In the genomic region with DNA sequence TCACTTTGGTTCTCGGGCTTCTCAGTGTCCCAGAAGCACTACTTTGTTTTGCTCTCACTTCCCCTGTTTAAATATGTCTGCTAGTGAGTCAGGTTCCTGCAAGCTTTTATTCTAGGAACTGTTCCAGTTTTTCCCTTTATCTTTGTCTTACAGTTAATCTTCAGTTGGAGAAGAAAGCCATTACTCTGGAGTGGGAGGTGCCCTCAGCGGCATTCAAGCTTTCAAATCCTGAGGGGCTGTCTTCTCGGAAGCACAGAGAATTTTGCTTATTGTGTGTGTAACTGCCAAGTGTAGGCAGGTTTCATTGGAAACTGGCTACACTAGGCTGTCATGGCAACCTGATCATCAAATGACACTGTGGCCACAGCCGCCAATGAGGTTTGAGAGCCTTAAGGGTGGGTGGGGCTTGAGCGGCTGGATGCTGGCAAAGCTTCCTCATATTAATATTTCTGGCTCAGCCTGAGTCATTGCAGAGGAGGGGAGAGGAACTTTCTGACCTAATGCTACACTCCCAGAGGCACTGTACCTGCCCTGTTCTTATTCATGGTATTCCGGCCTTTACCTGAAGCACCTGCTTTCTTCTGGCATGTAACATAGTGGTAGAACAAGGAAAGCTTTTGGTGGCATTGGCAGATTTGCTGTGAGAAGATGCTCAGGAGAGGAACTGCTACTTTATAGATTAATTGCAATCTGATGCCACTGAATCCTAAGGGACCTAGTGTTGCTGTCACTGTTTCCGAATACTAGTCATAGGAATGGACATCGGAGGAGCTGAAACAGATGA, we compare ENCODE assay signal across 8 cellular contexts. TPM values are rescaled to one million over a fixed set of nuclear protein-coding genes. Genes with fewer than 3 reads are reported as not detected.
DNase-seq lines count a peak whose midpoint lies in the region; ATAC-seq and TF ChIP-seq lines count a peak whose summit lies in the region.

No MANE protein-coding gene starts in this region.

- peak; percentile 85 for DNase-seq in AG09309 (ENCODE audit: low read depth)
- DNase-seq in GM19238 (ENCODE audit: insufficient read length, low spot score) = peak; percentile 84
- peak; percentile 45 to 76 for DNase-seq in NCI-H526 (lab: John Stamatoyannopoulos, UW)
- DNase-seq in activated CD4-positive, alpha-beta T cell treated with anti-CD3 and anti-CD28 coated beads, Interleukin-2, amount 50 U/mL, for 4 hours = peak; percentile 77
- peak; percentile 93 for DNase-seq in lower lobe of right lung
- peak; percentile 67 to 84 for DNase-seq in stimulated activated CD4-positive, alpha-beta T cell treated with anti-CD3 and anti-CD28 coated beads, Interleukin-4, amount 100 ng/mL, for 4 hours

- peak overlapping the region; percentile 1 for H3K4me3 ChIP-seq in AG09309 (ENCODE audit: control insufficient read depth, low read depth, low read length)
- no peak overlapping the region for H3K4me3 ChIP-seq in duodenal mucosa (ENCODE audit: low read depth in 1 of 2, low read length in 2 of 2)
- peak overlapping the region; percentile 27 for H3K4me3 ChIP-seq in lower lobe of right lung

- no peak for TF ChIP-seq CTCF in AG09309 (IDR thresholded peaks at IDR 0.05; ENCODE audit: control insufficient read depth, insufficient read depth, low read depth, low read length, missing control alignments)
- TF ChIP-seq CTCF in lower lobe of right lung (IDR thresholded peaks at IDR 0.05) = no peak

- ATAC-seq in HG03378 (IDR thresholded peaks at IDR 0.05; ENCODE audit: unreplicated experiment) = peak; percentile 78
- ATAC-seq in lower lobe of right lung = peak; percentile 84 to 87

- no peaks in the 10 kb centered on the region for H3K36me3 ChIP-seq in duodenal mucosa (ENCODE audit: control insufficient read depth in 1 of 2, insufficient read depth in 2 of 2, low read length in 2 of 2)
- H3K36me3 ChIP-seq in lower lobe of right lung = no peaks in the 10 kb centered on the region

- H3K27me3 ChIP-seq in duodenal mucosa (ENCODE audit: control insufficient read depth in 1 of 2, insufficient read depth in 2 of 2, low read length in 2 of 2) (no peaks in the 10 kb centered on the region), lower lobe of right lung (ENCODE audit: low read depth) (no peaks in the 10 kb centered on the region)

- intact Hi-C loops in lower lobe of right lung (cut with DNase I) = no loop called here

- H3K27ac ChIP-seq in duodenal mucosa (ENCODE audit: low read depth, low read length) (peak overlapping the region; percentile 77), lower lobe of right lung (peak overlapping the region; percentile 95)

- H3K9me3 ChIP-seq in duodenal mucosa (ENCODE audit: control insufficient read depth in 1 of 2, low read length in 2 of 2) = no peaks in the 10 kb centered on the region
- no peaks in the 10 kb centered on the region for H3K9me3 ChIP-seq in lower lobe of right lung

- H3K4me1 ChIP-seq in duodenal mucosa (ENCODE audit: control insufficient read depth in 1 of 2, insufficient read depth in 2 of 2, low read length in 2 of 2) (peaks cover 38 to 44% of the 10 kb centered on the region in 2 donors), lower lobe of right lung (peaks cover 81% of the 10 kb centered on the region)

- peak overlapping the region in 1 of 2 donors; percentile 48 for H3K9ac ChIP-seq in duodenal mucosa (ENCODE audit: low read depth in 1 of 2, low read length in 2 of 2)

RNA-seq across cellular contexts. Expression of gene SLC25A25, which starts 26.3 kb away (rescaled TPM):
- total RNA-seq in lower lobe of right lung = 27.3 TPM

RNA-seq across cellular contexts. Expression of gene NAIF1, which starts 27.2 kb away (rescaled TPM):
- 11.3 TPM for total RNA-seq in lower lobe of right lung

RNA-seq across cellular contexts. Expression of gene PTGES2, which starts 33.2 kb away (rescaled TPM):
- 30.6 TPM for total RNA-seq in lower lobe of right lung

RNA-seq across cellular contexts. Expression of gene LCN2, which starts 54.9 kb away (rescaled TPM):
- 83.4 TPM for total RNA-seq in lower lobe of right lung

Comparison
In these comparisons a context has a peak if more than half of its experiments do, and no peak if none do; other contexts are left out.
1. H3K4me3 ChIP-seq: peak in AG09309 (single experiment) and lower lobe of right lung (single experiment); none in duodenal mucosa (0 of 2).
2. Peak in every context shown above with its lines, with median percentiles within 50 percentile points of each other: DNase-seq.